ENCODE assay signal across 26 cellular contexts in the genomic region with DNA sequence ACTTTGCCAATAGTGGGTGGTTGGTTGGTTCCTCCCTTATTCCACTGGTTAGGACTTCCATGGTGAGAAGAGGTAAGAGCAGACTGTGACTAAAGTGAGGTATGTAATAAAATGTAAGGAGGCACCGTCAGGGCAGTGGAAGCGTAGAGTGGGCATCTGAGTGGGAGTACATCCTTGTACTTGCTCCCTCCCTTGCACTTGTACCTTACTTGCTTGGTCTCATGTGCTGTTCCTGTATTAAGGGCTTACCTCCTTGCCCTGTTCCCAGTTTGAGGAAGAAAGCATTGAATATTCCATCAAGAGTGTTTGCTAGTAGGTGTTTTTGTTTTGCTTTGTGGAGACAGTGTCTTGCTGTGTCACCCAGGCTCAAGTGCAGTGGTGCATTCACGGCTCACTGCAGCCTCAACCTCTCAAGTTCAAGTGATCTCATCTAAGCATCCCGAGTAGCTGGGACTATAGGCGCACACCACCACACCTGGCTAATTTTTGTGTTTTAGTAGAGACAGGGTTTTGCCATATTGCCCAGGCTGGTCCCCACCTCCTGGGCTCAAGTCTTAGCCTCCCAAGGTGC. TPM values are rescaled to one million over a fixed set of nuclear protein-coding genes. Genes with fewer than 3 reads are reported as not detected.
DNase-seq lines count a peak whose midpoint lies in the region; ATAC-seq, FAIRE-seq and TF ChIP-seq lines count a peak whose summit lies in the region.
"Had no signal": no experiment of that assay in that cellular context is flagged by ENCODE, and none has a peak within 500 bp of the region (broad histone marks: within the 10 kb centered on the region; RNA-seq: fewer than 3 reads in every experiment).

No MANE protein-coding gene starts in this region.

- H3K27me3 ChIP-seq in K562 (ENCODE audit: control insufficient read depth in 2 of 2, insufficient read depth in 2 of 2, low read length in 2 of 2) (no peaks in the 10 kb centered on the region), SK-N-SH (ENCODE audit: insufficient read depth) (no peaks in the 10 kb centered on the region)
- H3K27me3 ChIP-seq: neural progenitor cell, sigmoid colon, upper lobe of left lung had no signal

- H3K9me3 ChIP-seq in K562 (replicated peaks; ENCODE audit: control insufficient read depth, insufficient read depth, low read depth, low read length) = peaks cover 7% of the 10 kb centered on the region; the same call in 1 of the 2 replicates
- H3K9me3 ChIP-seq in SK-N-SH = no peaks in the 10 kb centered on the region

- H3K4me3 ChIP-seq in K562 (no peak overlapping the region), SK-N-SH (ENCODE audit: low read depth in 2 of 2, low read length in 1 of 2) (no peak overlapping the region)
- H3K4me3 ChIP-seq: GM23248, mucosa of descending colon, neural progenitor cell, sigmoid colon, upper lobe of left lung had no signal

- H3K9me3 Mint-ChIP-seq in activated naive CD4-positive, alpha-beta T cell treated with anti-CD3 and anti-CD28 coated beads, Interleukin-2, amount 50 U/mL, for 24 hours = no peaks in the 10 kb centered on the region
- H3K9me3 Mint-ChIP-seq in activated naive CD4-positive, alpha-beta T cell treated with anti-CD3 and anti-CD28 coated beads for 36 hours = peaks cover 16% of the 10 kb centered on the region

- H2AFZ ChIP-seq in K562 (ENCODE audit: low read depth, low read length) (no peak overlapping the region), SK-N-SH (ENCODE audit: low read depth) (no peak overlapping the region)
- H2AFZ ChIP-seq: GM23248, neural progenitor cell had no signal

- H3K4me2 ChIP-seq in K562 (ENCODE audit: insufficient read depth, low read length) = no peak overlapping the region
- no peak overlapping the region for H3K4me2 ChIP-seq in SK-N-SH
- H3K4me2 ChIP-seq: neural progenitor cell had no signal

- intact Hi-C loops in activated naive CD4-positive, alpha-beta T cell treated with anti-CD3 and anti-CD28 coated beads for 36 hours (cut with micrococcal nuclease) = no loop called here
- intact Hi-C loops in K562 (cut with micrococcal nuclease) = no loop called here

- H3K9me2 ChIP-seq in SK-N-SH = no peaks in the 10 kb centered on the region

- no peak overlapping the region for H3K27ac ChIP-seq in K562 (ENCODE audit: extremely low read depth, low read depth, low read length)
- H3K27ac ChIP-seq in SK-N-SH (ENCODE audit: low read depth in 2 of 2, low read length in 1 of 2) = no peak overlapping the region
- H3K27ac ChIP-seq: GM23248, neural progenitor cell, sigmoid colon, upper lobe of left lung, WERI-Rb-1 had no signal

- ATAC-seq in K562 = peak; percentile 20
- ATAC-seq in GM21447 (IDR thresholded peaks at IDR 0.05; ENCODE audit: unreplicated experiment) = no peak
- ATAC-seq: mucosa of descending colon, SK-N-SH treated with all-trans-retinoic acid at 6 μM for 48 hours had no signal

- H3K4me3 Mint-ChIP-seq in activated naive CD4-positive, alpha-beta T cell treated with anti-CD3 and anti-CD28 coated beads, Interleukin-2, amount 50 U/mL, for 24 hours = no peak overlapping the region
- H3K4me3 Mint-ChIP-seq in activated naive CD4-positive, alpha-beta T cell treated with anti-CD3 and anti-CD28 coated beads for 36 hours = no peak overlapping the region
- H3K4me3 Mint-ChIP-seq: central memory CD8-positive, alpha-beta T cell; neural progenitor cell had no signal

- H3K9ac ChIP-seq in K562 (ENCODE audit: insufficient read depth in 1 of 2, low read depth in 2 of 2, low read length in 2 of 2) (no peak overlapping the region), SK-N-SH (no peak overlapping the region)
- H3K9ac ChIP-seq: GM23248, neural progenitor cell had no signal

- H3F3A ChIP-seq in SK-N-SH (replicated peaks; ENCODE audit: insufficient read depth) = peaks cover 44% of the 10 kb centered on the region

- no peak for DNase-seq in activated naive CD4-positive, alpha-beta T cell treated with anti-CD3 and anti-CD28 coated beads for 36 hours
- DNase-seq in HEK293T (ENCODE audit: extremely low spot score) (no peak), K562 (ENCODE audit: extremely low read depth in 1 of 4, low spot score in 3 of 4) (no peak), SK-N-SH (no peak), midbrain (lab: John Stamatoyannopoulos, UW) (no peak), NCI-H146 (lab: John Stamatoyannopoulos, UW) (no peak)
- DNase-seq: activated CD4-positive, alpha-beta T cell treated with anti-CD3 and anti-CD28 coated beads, Interleukin-2, amount 50 U/mL, for 48 hours; activated effector memory CD4-positive, alpha-beta T cell treated with Interleukin-2 at 50 U/mL for 16 hours; GM23248; islet precursor cell; Karpas-422; mucosa of descending colon; MV-4-11; NCI-H1694; NCI-H226; NCI-H774; posterior cingulate gyrus; sigmoid colon; stimulated activated CD4-positive, alpha-beta T cell treated with anti-CD3 and anti-CD28 coated beads, Interleukin-15, amount 100 ng/mL, for 24 hours; upper lobe of left lung; WERI-Rb-1 had no signal

- POLR2A ChIA-PET in HEK293T (lab: Yijun Ruan, JAX) (no interaction called here), K562 (lab: Yijun Ruan, JAX) (interaction anchor here (1.0 kb wide), 1 partner anchor 9 kb away, joined by 3 read pairs; no protein-coding TSS in a partner anchor), SK-N-SH (lab: Yijun Ruan, JAX) (no interaction called here)

- no peaks in the 10 kb centered on the region for H4K20me1 ChIP-seq in K562 (replicated peaks; ENCODE audit: control insufficient read depth, insufficient read depth, low read length)
- H4K20me1 ChIP-seq in SK-N-SH (ENCODE audit: insufficient read depth) = no peaks in the 10 kb centered on the region

- H3K4me1 Mint-ChIP-seq in activated naive CD4-positive, alpha-beta T cell treated with anti-CD3 and anti-CD28 coated beads, Interleukin-2, amount 50 U/mL, for 24 hours = peaks cover 3% of the 10 kb centered on the region
- no peaks in the 10 kb centered on the region for H3K4me1 Mint-ChIP-seq in activated naive CD4-positive, alpha-beta T cell treated with anti-CD3 and anti-CD28 coated beads for 36 hours (ENCODE audit: low read depth)
- H3K4me1 Mint-ChIP-seq: neural progenitor cell had no signal

- H3K36me3 ChIP-seq in K562 (ENCODE audit: control insufficient read depth, insufficient read depth, low read length) (peaks cover 26% of the 10 kb centered on the region), SK-N-SH (replicated peaks in 1 of 2; ENCODE audit: control insufficient read depth in 1 of 2, insufficient read depth in 2 of 2, low read length in 1 of 2) (peaks cover 18 to 76% of the 10 kb centered on the region in 2 experiments)

- WGBS in K562 (ENCODE audit: insufficient coverage, low coverage, missing lambda C conversion rate) = 76% methylated on average over 5 of the region's 5 CpGs
- 99% methylated on average over 5 of the region's 5 CpGs for WGBS in SK-N-SH (ENCODE audit: low lambda C conversion rate)

- FAIRE-seq in K562 (lab: Jason Lieb, UNC) = no peak

- H3K79me2 ChIP-seq in K562 (ENCODE audit: control insufficient read depth, insufficient read depth, low read length) (no peaks in the 10 kb centered on the region), SK-N-SH (ENCODE audit: insufficient read depth) (peaks cover 9% of the 10 kb centered on the region)

- no peaks in the 10 kb centered on the region for H3K27me3 Mint-ChIP-seq in activated naive CD4-positive, alpha-beta T cell treated with anti-CD3 and anti-CD28 coated beads, Interleukin-2, amount 50 U/mL, for 24 hours
- H3K27me3 Mint-ChIP-seq in activated naive CD4-positive, alpha-beta T cell treated with anti-CD3 and anti-CD28 coated beads for 36 hours (ENCODE audit: low read depth) = no peaks in the 10 kb centered on the region
- H3K27me3 Mint-ChIP-seq: central memory CD8-positive, alpha-beta T cell had no signal

- no peaks in the 10 kb centered on the region for H3K9me1 ChIP-seq in K562 (ENCODE audit: control insufficient read depth, insufficient read depth, low read length)

- H3K36me3 Mint-ChIP-seq in activated naive CD4-positive, alpha-beta T cell treated with anti-CD3 and anti-CD28 coated beads, Interleukin-2, amount 50 U/mL, for 24 hours = peaks cover 16% of the 10 kb centered on the region
- peaks cover 40% of the 10 kb centered on the region for H3K36me3 Mint-ChIP-seq in activated naive CD4-positive, alpha-beta T cell treated with anti-CD3 and anti-CD28 coated beads for 36 hours (ENCODE audit: low read depth)

- in situ Hi-C loops in K562 (cut with MboI) = no loop called here

- TF ChIP-seq EP300 in K562 (IDR thresholded peaks at IDR 0.05; ENCODE audit: low read length) = no peak
- TF ChIP-seq EP300 in SK-N-SH (IDR thresholded peaks at IDR 0.05; ENCODE audit: borderline replicate concordance in 1 of 2, low read depth in 1 of 2, low read length in 1 of 2) = no peak

- H3K4me1 ChIP-seq in K562 (replicated peaks in 1 of 2; ENCODE audit: control insufficient read depth in 2 of 2, insufficient read depth in 2 of 2, low read length in 2 of 2) (peaks cover 0 to 2% of the 10 kb centered on the region in 2 experiments; a peak in 1 of 5 replicates), SK-N-SH (ENCODE audit: control insufficient read depth in 1 of 2, insufficient read depth in 2 of 2, low read depth in 1 of 2, low read length in 1 of 2) (no peaks in the 10 kb centered on the region)
- H3K4me1 ChIP-seq: neural progenitor cell, sigmoid colon, upper lobe of left lung had no signal

- H3K27ac Mint-ChIP-seq in activated naive CD4-positive, alpha-beta T cell treated with anti-CD3 and anti-CD28 coated beads, Interleukin-2, amount 50 U/mL, for 24 hours = peak overlapping the region; percentile 72
- no peak overlapping the region for H3K27ac Mint-ChIP-seq in activated naive CD4-positive, alpha-beta T cell treated with anti-CD3 and anti-CD28 coated beads for 36 hours
- H3K27ac Mint-ChIP-seq: neural progenitor cell had no signal

- no peak for TF ChIP-seq RAD21 in K562 (CRISPR knock-in tag; conservative IDR thresholded peaks at IDR 0.05 in 1 of 2, IDR thresholded peaks at IDR 0.05 in 1 of 2)
- TF ChIP-seq RAD21 in SK-N-SH (IDR thresholded peaks at IDR 0.05; ENCODE audit: low read length) = no peak

- TSS peak; percentile 6 for BruUV-seq in K562 (replicated peaks; lab: Mats Ljungman, UMichigan)

- peak; percentile 66 for TF ChIP-seq POLR2A in K562 (conservative IDR thresholded peaks at IDR 0.05)

- CTCF ChIA-PET in activated naive CD4-positive, alpha-beta T cell treated with anti-CD3 and anti-CD28 coated beads for 36 hours (lab: Charles Lee) = no interaction called here
- CTCF ChIA-PET in HEK293T (lab: Yijun Ruan, JAX) = no interaction called here
- CTCF ChIA-PET in K562 (lab: Yijun Ruan, JAX; ENCODE audit: low intra/inter-chr PET ratio) = no interaction called here
- CTCF ChIA-PET in SK-N-SH (lab: Yijun Ruan, JAX) = no interaction called here

- TF ChIP-seq CTCF in K562 (IDR thresholded peaks at IDR 0.05 in 2 of 3, conservative IDR thresholded peaks at IDR 0.05 in 1 of 3; ENCODE audit: insufficient read depth in 2 of 3, low read depth in 1 of 3, low read length in 3 of 3) (no peak), SK-N-SH (IDR thresholded peaks at IDR 0.05) (no peak)

RNA-seq across cellular contexts. Expression of a gene that starts 25.5 kb away (rescaled TPM):
- 10 to 100 TPM; 72.6 to 75.3 TPM for total RNA-seq in activated naive CD4-positive, alpha-beta T cell treated with anti-CD3 and anti-CD28 coated beads for 36 hours
- 57.6 and 170 TPM in 2 replicates for total RNA-seq in K562 (2011; cell fraction: chromatin; rRNA removed; ENCODE audit: low replicate concordance)
- 35.2 and 38.2 TPM in 2 replicates for total RNA-seq in K562 (2011; cell fraction: nucleolus; rRNA removed)
- 79.6 and 136 TPM in 2 replicates for total RNA-seq in K562 (2011; cell fraction: nucleoplasm; rRNA removed)
- total RNA-seq in K562 (2014; rRNA removed) (69.7 and 69.8 TPM in 2 replicates), K562 (2014; rRNA removed; fragmentation: Illumina TruSeq; extraction: Trizol) (151 and 159 TPM in 2 replicates), K562 (2015; rRNA removed; fragmentation: Illumina TruSeq; extraction: Trizol) (131 and 142 TPM in 2 replicates), K562 (2021) (84.1 and 89.4 TPM in 2 replicates)
- polyA plus RNA-seq in K562 (2011; rRNA removed) (60.6 and 88.0 TPM in 2 replicates), K562 (2014; fragmentation: Illumina TruSeq; extraction: Trizol) (91.7 and 109 TPM in 2 replicates), K562 (2014; fragmentation: Nextera tagmentation; extraction: Ambion mirVana) (10 to 100 TPM; 82.1 to 85.6 TPM), K562 (2014; rRNA removed) (57.4 and 60.0 TPM in 2 replicates), SK-N-SH (2012; rRNA removed) (21.1 and 27.1 TPM in 2 replicates)
- 15.3 and 33.6 TPM in 2 replicates for polyA plus RNA-seq in K562 (2011; cell fraction: cytosol; rRNA removed)
- 26.7 and 40.6 TPM in 2 replicates for polyA plus RNA-seq in K562 (2011; cell fraction: nucleus; rRNA removed)
- 43.8 and 61.9 TPM in 2 replicates for polyA plus RNA-seq in K562 (2012)
- 135 and 160 TPM in 2 replicates for polyA minus RNA-seq in K562 (2011; rRNA and poly(A)+ RNA removed)
- polyA minus RNA-seq in K562 (2011; cell fraction: cytosol; rRNA and poly(A)+ RNA removed) = 38.9 and 71.3 TPM in 2 replicates
- polyA minus RNA-seq in K562 (2011; cell fraction: nucleus; rRNA and poly(A)+ RNA removed) = 38.1 and 58.3 TPM in 2 replicates
- 35.0 and 50.4 TPM in 2 replicates for polyA plus RNA-seq in SK-N-SH (2012; cell fraction: cytosol; rRNA removed)
- 11.1 and 23.2 TPM in 2 replicates for polyA plus RNA-seq in SK-N-SH (2012; cell fraction: nucleus; rRNA removed)

RNA-seq across cellular contexts. Expression of a gene that starts 58.4 kb away (rescaled TPM):
- total RNA-seq in activated naive CD4-positive, alpha-beta T cell treated with anti-CD3 and anti-CD28 coated beads for 36 hours = 10 to 100 TPM; 81.6 to 84.7 TPM
- total RNA-seq in K562 (2011; cell fraction: chromatin; rRNA removed; ENCODE audit: low replicate concordance) = 3.0 and 10.3 TPM in 2 replicates
- total RNA-seq in K562 (2011; cell fraction: nucleolus; rRNA removed) = 1.6 and 4.5 TPM in 2 replicates
- total RNA-seq in K562 (2011; cell fraction: nucleoplasm; rRNA removed) = 5.8 and 6.9 TPM in 2 replicates
- 85.0 and 105 TPM in 2 replicates for total RNA-seq in K562 (2014; rRNA removed)
- 121 and 143 TPM in 2 replicates for total RNA-seq in K562 (2014; rRNA removed; fragmentation: Illumina TruSeq; extraction: Trizol)
- 123 and 138 TPM in 2 replicates for total RNA-seq in K562 (2015; rRNA removed; fragmentation: Illumina TruSeq; extraction: Trizol)
- total RNA-seq in K562 (2021) = 94.0 and 96.2 TPM in 2 replicates
- polyA plus RNA-seq in K562 (2011; rRNA removed) = 22.6 and 37.6 TPM in 2 replicates
- 2.8 and 9.5 TPM in 2 replicates for polyA plus RNA-seq in K562 (2011; cell fraction: cytosol; rRNA removed)
- 4.3 and 5.7 TPM in 2 replicates for polyA plus RNA-seq in K562 (2011; cell fraction: nucleus; rRNA removed)
- polyA plus RNA-seq in K562 (2012) = 57.5 and 151 TPM in 2 replicates
- 128 and 140 TPM in 2 replicates for polyA plus RNA-seq in K562 (2014; fragmentation: Illumina TruSeq; extraction: Trizol)
- polyA plus RNA-seq in K562 (2014; fragmentation: Nextera tagmentation; extraction: Ambion mirVana) = 100 to 1,000 TPM; 105 to 127 TPM
- polyA plus RNA-seq in K562 (2014; rRNA removed) = 86.3 and 111 TPM in 2 replicates
- polyA minus RNA-seq in K562 (2011; rRNA and poly(A)+ RNA removed) = 27.7 and 28.1 TPM in 2 replicates
- 12.7 and 16.0 TPM in 2 replicates for polyA minus RNA-seq in K562 (2011; cell fraction: cytosol; rRNA and poly(A)+ RNA removed)
- polyA minus RNA-seq in K562 (2011; cell fraction: nucleus; rRNA and poly(A)+ RNA removed) = 2.6 and 4.7 TPM in 2 replicates
- 28.4 and 38.5 TPM in 2 replicates for polyA plus RNA-seq in SK-N-SH (2012; rRNA removed)
- polyA plus RNA-seq in SK-N-SH (2012; cell fraction: cytosol; rRNA removed) = 53.0 and 100 TPM in 2 replicates
- 3.9 and 6.6 TPM in 2 replicates for polyA plus RNA-seq in SK-N-SH (2012; cell fraction: nucleus; rRNA removed)
